Comparison of ENCODE assay signal across 8 cellular contexts in genomic region chr22:38218661-38219331, GRCh38. TPM values are rescaled to one million over a fixed set of nuclear protein-coding genes. Genes with fewer than 3 reads are reported as not detected.
DNase-seq lines count a peak whose midpoint lies in the region; TF ChIP-seq lines count a peak whose summit lies in the region.

No MANE protein-coding gene starts in this region.

- no peak for TF ChIP-seq POLR2A in lower leg skin (IDR thresholded peaks at IDR 0.05)

- 23 to 35% methylated on average over 19 of the region's 19 CpGs for WGBS in lower leg skin, 2 donors

- H3K36me3 Mint-ChIP-seq in stimulated activated naive CD8-positive, alpha-beta T cell treated with anti-CD3 and anti-CD28 coated beads, Interleukin-15, Interleukin-2, amounts not matched to agents 100 ng/mL and 50 ng/mL, for 24 hours (ENCODE audit: low read depth): peaks cover 15% of the 10 kb centered on the region

- peak; percentile 61 for DNase-seq in COLO668 (lab: John Stamatoyannopoulos, UW; ENCODE audit: unreplicated experiment)
- peak; percentile 77 for DNase-seq in RKO (ENCODE audit: low spot score)
- DNase-seq in dedifferentiated amniotic fluid mesenchymal stem cell (ENCODE audit: extremely low spot score): peak; percentile 89
- DNase-seq in lower leg skin (ENCODE audit: low spot score in 2 of 2): peak; percentile 64 to 95
- DNase-seq in NCI-H69 (lab: John Stamatoyannopoulos, UW): no peak
- no peak for DNase-seq in NCI-H146 treated with DMSO at 0.1 percent for 48 hours (lab: John Stamatoyannopoulos, UW; ENCODE audit: unreplicated experiment)
- no peak for DNase-seq in cortex of kidney (lab: John Stamatoyannopoulos, UW)

- peak overlapping the region; percentile 73 for H3K27ac Mint-ChIP-seq in stimulated activated naive CD8-positive, alpha-beta T cell treated with anti-CD3 and anti-CD28 coated beads, Interleukin-15, Interleukin-2, amounts not matched to agents 100 ng/mL and 50 ng/mL, for 24 hours

- H3K27me3 Mint-ChIP-seq in stimulated activated naive CD8-positive, alpha-beta T cell treated with anti-CD3 and anti-CD28 coated beads, Interleukin-15, Interleukin-2, amounts not matched to agents 100 ng/mL and 50 ng/mL, for 24 hours: no peaks in the 10 kb centered on the region

- no peak for TF ChIP-seq CTCF in lower leg skin (IDR thresholded peaks at IDR 0.05)

- H3K4me1 Mint-ChIP-seq in stimulated activated naive CD8-positive, alpha-beta T cell treated with anti-CD3 and anti-CD28 coated beads, Interleukin-15, Interleukin-2, amounts not matched to agents 100 ng/mL and 50 ng/mL, for 24 hours (ENCODE audit: low read depth): peaks cover 27% of the 10 kb centered on the region

- intact Hi-C loops in lower leg skin (cut with DNase I; ENCODE audit: low total_unique reads): loop anchor here (10.0 kb wide), 1 partner anchor 104 kb away; the partner anchor contains the start of gene BAIAP2L2

- no peaks in the 10 kb centered on the region for H3K9me3 Mint-ChIP-seq in stimulated activated naive CD8-positive, alpha-beta T cell treated with anti-CD3 and anti-CD28 coated beads, Interleukin-15, Interleukin-2, amounts not matched to agents 100 ng/mL and 50 ng/mL, for 24 hours

- no peak overlapping the region for H3K4me3 Mint-ChIP-seq in stimulated activated naive CD8-positive, alpha-beta T cell treated with anti-CD3 and anti-CD28 coated beads, Interleukin-15, Interleukin-2, amounts not matched to agents 100 ng/mL and 50 ng/mL, for 24 hours

- no peak overlapping the region for H3K4me3 ChIP-seq in lower leg skin (ENCODE audit: low read depth, poor library complexity, severe bottlenecking)

RNA-seq across cellular contexts. Expression of gene MAFF, which starts 17.0 kb away (rescaled TPM):
- total RNA-seq in lower leg skin: 100 to 1,000 TPM in 1 of 4 donors, 10 to 100 TPM in 3; 64.7 to 116 (median 82.0) TPM

RNA-seq across cellular contexts. Expression of gene PLA2G6, which starts 37.2 kb away (rescaled TPM):
- 10 to 100 TPM; 46.0 to 88.4 (median 64.8) TPM for total RNA-seq in lower leg skin

RNA-seq across cellular contexts. Expression of gene TMEM184B, which starts 54.0 kb away (rescaled TPM):
- total RNA-seq in lower leg skin: 10 to 100 TPM; 27.9 to 67.4 (median 40.7) TPM

Comparison
In these comparisons a context has a peak if more than half of its experiments do, and no peak if none do; other contexts are left out.
1. DNase-seq: peak in COLO668 (single experiment), RKO (single experiment), dedifferentiated amniotic fluid mesenchymal stem cell (single experiment) and lower leg skin (2 of 2); none in NCI-H69 (single experiment), NCI-H146 treated with DMSO at 0.1 percent for 48 hours (single experiment) and cortex of kidney (single experiment).